In genomic region chr17:75603123-75603522, GRCh38 we compare ENCODE assay signal across 28 cellular contexts. TPM values are rescaled to one million over a fixed set of nuclear protein-coding genes. Genes with fewer than 3 reads are reported as not detected.
DNase-seq lines count a peak whose midpoint lies in the region; ATAC-seq, FAIRE-seq and TF ChIP-seq lines count a peak whose summit lies in the region.
"Had no signal": no experiment of that assay in that cellular context is flagged by ENCODE, and none has a peak within 500 bp of the region (broad histone marks: within the 10 kb centered on the region; RNA-seq: fewer than 3 reads in every experiment).

No MANE protein-coding gene starts in this region.

- peaks cover 43% of the 10 kb centered on the region for H3K4me1 ChIP-seq in A549

- no peak for TF ChIP-seq POLR2A in A549 (IDR thresholded peaks at IDR 0.05; ENCODE audit: low read length)

- no peaks in the 10 kb centered on the region for H3K9me3 ChIP-seq in A549
- H3K9me3 ChIP-seq: Peyer's patch had no signal

- no peak for TF ChIP-seq CTCF in A549 (IDR thresholded peaks at IDR 0.05)

- H3K4me2 ChIP-seq in A549: peak overlapping the region; percentile 55; the same call in 2 of the 3 replicates

- TF ChIP-seq EP300 in A549 (IDR thresholded peaks at IDR 0.05): no peak

- H3K36me3 Mint-ChIP-seq in activated T-helper 17 cell treated with anti-CD3 and anti-CD28 coated beads, Interleukin-2, amount 50 U/mL, for 72 hours (ENCODE audit: low read depth): no peaks in the 10 kb centered on the region
- H3K36me3 Mint-ChIP-seq in stimulated activated effector memory CD8-positive, alpha-beta T cell treated with anti-CD3 and anti-CD28 coated beads, Interleukin-12 subunit alpha, Interleukin-12 subunit beta, amount 100 ng/mL, for 72 hours: no peaks in the 10 kb centered on the region
- H3K36me3 Mint-ChIP-seq: CD4-positive, CD25-positive, alpha-beta regulatory T cell had no signal

- peak overlapping the region; percentile 45 for H3K27ac Mint-ChIP-seq in activated T-helper 17 cell treated with anti-CD3 and anti-CD28 coated beads, Interleukin-2, amount 50 U/mL, for 72 hours
- H3K27ac Mint-ChIP-seq in stimulated activated effector memory CD8-positive, alpha-beta T cell treated with anti-CD3 and anti-CD28 coated beads, Interleukin-12 subunit alpha, Interleukin-12 subunit beta, amount 100 ng/mL, for 72 hours: peak overlapping the region; percentile 1
- H3K27ac Mint-ChIP-seq: CD4-positive, CD25-positive, alpha-beta regulatory T cell had no signal

- H3K4me3 Mint-ChIP-seq in activated T-helper 17 cell treated with anti-CD3 and anti-CD28 coated beads, Interleukin-2, amount 50 U/mL, for 72 hours: no peak overlapping the region
- no peak overlapping the region for H3K4me3 Mint-ChIP-seq in stimulated activated effector memory CD8-positive, alpha-beta T cell treated with anti-CD3 and anti-CD28 coated beads, Interleukin-12 subunit alpha, Interleukin-12 subunit beta, amount 100 ng/mL, for 72 hours
- H3K4me3 Mint-ChIP-seq: CD4-positive, CD25-positive, alpha-beta regulatory T cell had no signal

- FAIRE-seq in A549 (lab: Jason Lieb, UNC): no peak
- FAIRE-seq: D721Med, H1, HepG2 had no signal

- ATAC-seq in A549 (peak in 1 of 2 experiments; percentile 15; a peak in 3 of 6 replicates), HG03378 (IDR thresholded peaks at IDR 0.05; ENCODE audit: unreplicated experiment) (no peak), HG02798 (IDR thresholded peaks at IDR 0.05; ENCODE audit: poor library complexity, unreplicated experiment) (no peak), GM21529 (IDR thresholded peaks at IDR 0.05; ENCODE audit: unreplicated experiment) (no peak)
- no peak for ATAC-seq in activated T-helper 17 cell treated with anti-CD3 and anti-CD28 coated beads, Interleukin-2, amount 50 U/mL, for 72 hours (replicated peaks)
- ATAC-seq in stimulated activated effector memory CD8-positive, alpha-beta T cell treated with anti-CD3 and anti-CD28 coated beads, Interleukin-12 subunit alpha, Interleukin-12 subunit beta, amount 100 ng/mL, for 72 hours: no peak

- no peaks in the 10 kb centered on the region for H3K4me1 Mint-ChIP-seq in activated T-helper 17 cell treated with anti-CD3 and anti-CD28 coated beads, Interleukin-2, amount 50 U/mL, for 72 hours
- peaks cover 11% of the 10 kb centered on the region for H3K4me1 Mint-ChIP-seq in stimulated activated effector memory CD8-positive, alpha-beta T cell treated with anti-CD3 and anti-CD28 coated beads, Interleukin-12 subunit alpha, Interleukin-12 subunit beta, amount 100 ng/mL, for 72 hours

- WGBS in A549 (ENCODE audit: missing lambda C conversion rate): 89% methylated on average over 9 of the region's 9 CpGs

- H3K9me3 Mint-ChIP-seq in activated T-helper 17 cell treated with anti-CD3 and anti-CD28 coated beads, Interleukin-2, amount 50 U/mL, for 72 hours: no peaks in the 10 kb centered on the region
- no peaks in the 10 kb centered on the region for H3K9me3 Mint-ChIP-seq in stimulated activated effector memory CD8-positive, alpha-beta T cell treated with anti-CD3 and anti-CD28 coated beads, Interleukin-12 subunit alpha, Interleukin-12 subunit beta, amount 100 ng/mL, for 72 hours
- H3K9me3 Mint-ChIP-seq: CD4-positive, CD25-positive, alpha-beta regulatory T cell had no signal

- peak overlapping the region; percentile 61 to 64 for H3K27ac ChIP-seq in A549
- H3K27ac ChIP-seq: SK-N-MC had no signal

- CTCF ChIA-PET in A549 (lab: Yijun Ruan, JAX): interaction anchor here (0.6 to 29.9 kb wide), 11 partner anchors 11 to 147 kb away, joined by 3 to 926 read pairs (median 7); partner anchors contain the start of genes LLGL2 and SMIM5

- no peak for TF ChIP-seq RAD21 in A549 (conservative IDR thresholded peaks at IDR 0.05 in 1 of 2, IDR thresholded peaks at IDR 0.05 in 1 of 2)

- no peaks in the 10 kb centered on the region for H3K27me3 Mint-ChIP-seq in activated T-helper 17 cell treated with anti-CD3 and anti-CD28 coated beads, Interleukin-2, amount 50 U/mL, for 72 hours
- H3K27me3 Mint-ChIP-seq: CD4-positive, CD25-positive, alpha-beta regulatory T cell had no signal

- POLR2A ChIA-PET in A549 (lab: Yijun Ruan, JAX): interaction anchor here (0.6 to 1.4 kb wide), 2 partner anchors 64 to 169 kb away, joined by 3 to 5 read pairs; partner anchors contain the start of genes RECQL5 and SAP30BP

- DNase-seq in A549 (ENCODE audit: low read depth in 1 of 2, low spot score in 1 of 2): no peak
- peak; percentile 71 for DNase-seq in myocyte (ENCODE audit: low read depth)
- DNase-seq in stimulated activated effector memory CD8-positive, alpha-beta T cell treated with anti-CD3 and anti-CD28 coated beads, Interleukin-12 subunit alpha, Interleukin-12 subunit beta, amount 100 ng/mL, for 72 hours (ENCODE audit: low spot score in 2 of 2): no peak
- no peak for DNase-seq in C1 segment of cervical spinal cord (lab: John Stamatoyannopoulos, UW)
- DNase-seq: 8988T; CD4-positive, CD25-positive, alpha-beta regulatory T cell; HCEC 1CT; Karpas-422; NCI-H1092; NCI-H1417 treated with DMSO at 0.1 percent for 48 hours; NCI-H1694 treated with DMSO at 0.1 percent for 48 hours; NCI-H2081; NCI-H2227 treated with DMSO at 0.1 percent for 48 hours; NCI-H526 treated with DMSO at 0.1 percent for 48 hours; Peyer's patch; SIG-M5 had no signal

- no peak overlapping the region for H3K4me3 ChIP-seq in A549
- H3K4me3 ChIP-seq: Peyer's patch, SK-N-MC had no signal

TF ChIP-seq in A549, 52 proteins besides CTCF, POLR2A, EP300 and RAD21 (continues in another document):
- no peak for TF ChIP-seq ESRRA (IDR thresholded peaks at IDR 0.05; ENCODE audit: borderline replicate concordance, low read length)
- TF ChIP-seq ATOH8 (CRISPR knock-in tag; IDR thresholded peaks at IDR 0.05; ENCODE audit: low read depth): no peak
- TF ChIP-seq KDM1A (IDR thresholded peaks at IDR 0.05; ENCODE audit: low read depth): no peak
- TF ChIP-seq EHMT2 (IDR thresholded peaks at IDR 0.05; ENCODE audit: low read depth): no peak
- no peak for TF ChIP-seq PBX3 (IDR thresholded peaks at IDR 0.05)
- no peak for TF ChIP-seq NPAS2 (CRISPR knock-in tag; IDR thresholded peaks at IDR 0.05; ENCODE audit: borderline replicate concordance)
- TF ChIP-seq NR3C1 (IDR thresholded peaks at IDR 0.05): no peak
- no peak for TF ChIP-seq REST (IDR thresholded peaks at IDR 0.05)

RNA-seq across cellular contexts. Expression of gene MYO15B, which starts 15.5 kb away (rescaled TPM):
- polyA plus RNA-seq in A549 (2011; rRNA removed): 12.4 and 17.7 TPM in 2 replicates
- 14.1 and 16.2 TPM in 2 replicates for polyA plus RNA-seq in A549 (2012; cell fraction: cytosol; rRNA removed)
- polyA plus RNA-seq in A549 (2012; cell fraction: nucleus; rRNA removed): 120 and 145 TPM in 2 replicates
- polyA plus RNA-seq in A549 (2017; fragmentation: RNase III; extraction: RNeasy Plus Mini Kit Qiagen cat#74134 plus additional on column Dnase treatment): 27.4 to 33.9 TPM (median 33.5 TPM) in 3 replicates
- polyA minus RNA-seq in A549 (2011; rRNA and poly(A)+ RNA removed): 21.2 and 21.5 TPM in 2 replicates
- 10 to 100 TPM; 10.2 to 44.5 TPM for total RNA-seq in activated T-helper 17 cell treated with anti-CD3 and anti-CD28 coated beads, Interleukin-2, amount 50 U/mL, for 72 hours
- 0.11 and 0.26 TPM in 2 replicates for total RNA-seq in myocyte
- 1.6 TPM for polyA plus RNA-seq in myocyte (2012)

RNA-seq across cellular contexts. Expression of gene SMIM5, which starts 30.1 kb away (rescaled TPM):
- polyA plus RNA-seq in A549 (2011; rRNA removed): 0.25 and 0.30 TPM in 2 replicates
- polyA plus RNA-seq in A549 (2012; cell fraction: cytosol; rRNA removed): 0.10 and 0.25 TPM in 2 replicates
- polyA plus RNA-seq in A549 (2012; cell fraction: nucleus; rRNA removed): 0.86 and 0.97 TPM in 2 replicates
- polyA plus RNA-seq in A549 (2017; fragmentation: RNase III; extraction: RNeasy Plus Mini Kit Qiagen cat#74134 plus additional on column Dnase treatment): 0.15 to 0.33 TPM (median 0.20 TPM) in 3 replicates
- 0.19 and 0.21 TPM in 2 replicates for polyA minus RNA-seq in A549 (2011; rRNA and poly(A)+ RNA removed)
- under 1 TPM in 1 of 2 donors, not detected in 1; 0.21 TPM for total RNA-seq in activated T-helper 17 cell treated with anti-CD3 and anti-CD28 coated beads, Interleukin-2, amount 50 U/mL, for 72 hours
- total RNA-seq in myocyte: 1.8 and 4.4 TPM in 2 replicates
- 2.0 TPM for polyA plus RNA-seq in myocyte (2012)
- total RNA-seq: Daoy, G401, H1, HepG2, HT1080 had no signal
- polyA plus RNA-seq: BJ, H1, HepG2 had no signal
